Comparison of ENCODE assay signal across 1 cellular context in genomic region chr16:2038359-2039285, GRCh38.
TF ChIP-seq lines count a peak whose summit lies in the region.

No MANE protein-coding gene starts in this region.

TF ChIP-seq in K562, 482 proteins besides CTCF, POLR2A, EP300 and RAD21 (continued from another document):
- TF ChIP-seq REST (CRISPR knock-in tag; IDR thresholded peaks at IDR 0.05; ENCODE audit: low read depth) (no peak), RBM15 (IDR thresholded peaks at IDR 0.05; ENCODE audit: insufficient read depth, low read length) (no peak), MTA3 (IDR thresholded peaks at IDR 0.05; ENCODE audit: borderline replicate concordance) (no peak), ZBTB17 (CRISPR knock-in tag; IDR thresholded peaks at IDR 0.05) (no peak)
TF ChIP-seq in K562: peak in this region for 4.
